In genomic region chr2:54321062-54321461, GRCh38 we compare ENCODE assay signal across 19 cellular contexts.
DNase-seq lines count a peak whose midpoint lies in the region; ATAC-seq and TF ChIP-seq lines count a peak whose summit lies in the region.
"Had no signal": no experiment of that assay in that cellular context is flagged by ENCODE, and none has a peak within 500 bp of the region (broad histone marks: within the 10 kb centered on the region; RNA-seq: fewer than 3 reads in every experiment).

No MANE protein-coding gene starts in this region.

- no peaks in the 10 kb centered on the region for H3K36me3 ChIP-seq in gastrocnemius medialis
- H3K36me3 ChIP-seq: BLaER1, Peyer's patch had no signal

- H3K9me3 Mint-ChIP-seq in activated T-cell treated with anti-CD3 and anti-CD28 coated beads, Interleukin-2, amount 50 U/mL, for 72 hours, result peaks cover 0 to 4% of the 10 kb centered on the region in 2 donors

- no peaks in the 10 kb centered on the region for H3K27me3 ChIP-seq in gastrocnemius medialis
- H3K27me3 ChIP-seq: BLaER1, Peyer's patch had no signal

- ATAC-seq in gastrocnemius medialis (peak; percentile 41 to 70), HG03095 (IDR thresholded peaks at IDR 0.05; ENCODE audit: unreplicated experiment) (no peak)
- ATAC-seq in activated T-cell treated with anti-CD3 and anti-CD28 coated beads, Interleukin-2, amount 50 U/mL, for 72 hours (replicated peaks in 1 of 2), result no peak
- ATAC-seq: K562 had no signal

- peak; percentile 13 for DNase-seq in NCI-H2171 treated with DMSO at 0.1 percent for 48 hours (lab: John Stamatoyannopoulos, UW)
- DNase-seq in NCI-H2171 (lab: John Stamatoyannopoulos, UW), result no peak
- DNase-seq in LHCN-M2 (ENCODE audit: low read depth), result peak; percentile 27
- DNase-seq in fibroblast of gingiva (ENCODE audit: low read depth), result peak; percentile 76
- no peak for DNase-seq in gastrocnemius medialis
- no peak for DNase-seq in activated T-cell treated with anti-CD3 and anti-CD28 coated beads, Interleukin-2, amount 50 U/mL, for 72 hours
- no peak for DNase-seq in foreskin melanocyte
- DNase-seq: CD8-positive, alpha-beta memory T cell; DMS79 treated with DMSO at 0.1 percent for 48 hours; NCI-H1436; NCI-H2029 treated with DMSO at 0.1 percent for 48 hours; NCI-H510A; Peyer's patch; SHP77; SK-N-SH had no signal

- TF ChIP-seq CTCF in gastrocnemius medialis (IDR thresholded peaks at IDR 0.05 in 4 of 5, conservative IDR thresholded peaks at IDR 0.05 in 1 of 5), result no peak

- H3K9me3 ChIP-seq in gastrocnemius medialis, result no peaks in the 10 kb centered on the region
- H3K9me3 ChIP-seq: Peyer's patch had no signal

- H3K4me3 Mint-ChIP-seq in activated T-cell treated with anti-CD3 and anti-CD28 coated beads, Interleukin-2, amount 50 U/mL, for 72 hours, result no peak overlapping the region
- H3K4me3 Mint-ChIP-seq: CD8-positive, alpha-beta memory T cell had no signal

- no peaks in the 10 kb centered on the region for H3K27me3 Mint-ChIP-seq in activated T-cell treated with anti-CD3 and anti-CD28 coated beads, Interleukin-2, amount 50 U/mL, for 72 hours (ENCODE audit: low read depth)

- intact Hi-C loops in gastrocnemius medialis (cut with DNase I; ENCODE audit: low total_unique reads), result no loop called here

- H3K4me1 ChIP-seq in gastrocnemius medialis, result no peaks in the 10 kb centered on the region
- H3K4me1 ChIP-seq: Peyer's patch had no signal

- H3K27ac Mint-ChIP-seq in activated T-cell treated with anti-CD3 and anti-CD28 coated beads, Interleukin-2, amount 50 U/mL, for 72 hours, result no peak overlapping the region
- H3K27ac Mint-ChIP-seq: CD8-positive, alpha-beta memory T cell had no signal

- TF ChIP-seq POLR2A in gastrocnemius medialis (IDR thresholded peaks at IDR 0.05), result no peak

- H3K36me3 Mint-ChIP-seq in activated T-cell treated with anti-CD3 and anti-CD28 coated beads, Interleukin-2, amount 50 U/mL, for 72 hours (ENCODE audit: insufficient read depth in 2 of 2), result peaks cover 0 to 4% of the 10 kb centered on the region in 2 donors

- H3K4me1 Mint-ChIP-seq in activated T-cell treated with anti-CD3 and anti-CD28 coated beads, Interleukin-2, amount 50 U/mL, for 72 hours (ENCODE audit: low read depth), result no peaks in the 10 kb centered on the region
- H3K4me1 Mint-ChIP-seq: CD8-positive, alpha-beta memory T cell had no signal

- in situ Hi-C loops in gastrocnemius medialis (cut with MboI; ENCODE audit: low sequenced_read_pairs in 4 of 4), result no loop called here

- no peak overlapping the region for H3K4me3 ChIP-seq in gastrocnemius medialis
- H3K4me3 ChIP-seq: BLaER1, K562, Peyer's patch had no signal

- no peak overlapping the region for H3K27ac ChIP-seq in gastrocnemius medialis
- H3K27ac ChIP-seq: 22Rv1, BLaER1, Peyer's patch had no signal

Comparison
In these comparisons a context has a peak if more than half of its experiments do, and no peak if none do; other contexts are left out.
1. DNase-seq: peak in NCI-H2171 treated with DMSO at 0.1 percent for 48 hours (single experiment), LHCN-M2 (single experiment) and fibroblast of gingiva (single experiment); none in NCI-H2171 (single experiment), gastrocnemius medialis (0 of 2), activated T-cell treated with anti-CD3 and anti-CD28 coated beads, Interleukin-2, amount 50 U/mL, for 72 hours (0 of 2) and foreskin melanocyte (single experiment).
2. ATAC-seq: peak in gastrocnemius medialis (2 of 2); none in activated T-cell treated with anti-CD3 and anti-CD28 coated beads, Interleukin-2, amount 50 U/mL, for 72 hours (0 of 2) and HG03095 (single experiment).